ENCODE assay signal across 15 cellular contexts in the genomic region with DNA sequence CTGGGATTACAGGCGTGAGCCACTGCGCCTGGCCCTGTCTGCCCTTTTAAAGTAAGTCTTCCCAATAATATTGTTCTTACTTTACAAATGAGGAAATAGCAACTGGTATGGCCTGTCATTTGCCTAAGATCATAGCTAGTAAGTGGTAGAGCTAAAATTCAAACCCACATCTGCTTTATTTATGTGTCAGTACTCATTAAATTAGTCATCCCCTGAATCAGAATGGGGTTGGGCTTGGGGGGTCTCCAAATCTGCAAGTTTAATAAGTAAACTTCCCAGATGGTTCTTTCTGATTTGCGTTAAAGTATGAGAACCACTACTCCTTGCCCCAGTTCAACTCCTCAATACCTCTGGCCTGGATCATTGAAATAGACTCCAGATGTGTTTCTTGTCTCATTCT.
A peak's percentile ranks its signal among the peaks of the same experiment; 100 is the strongest.
DNase-seq lines count a peak whose midpoint lies in the region; ATAC-seq and TF ChIP-seq lines count a peak whose summit lies in the region.
"Had no signal": no experiment of that assay in that cellular context is flagged by ENCODE, and none has a peak within 500 bp of the region (broad histone marks: within the 10 kb centered on the region; RNA-seq: fewer than 3 reads in every experiment).

No MANE protein-coding gene starts in this region.

- H3K27me3 ChIP-seq in OCI-LY3 (ENCODE audit: low read depth, low read length): no peaks in the 10 kb centered on the region
- no peaks in the 10 kb centered on the region for H3K27me3 ChIP-seq in osteoblast (ENCODE audit: insufficient read depth, low read length)
- H3K27me3 ChIP-seq: sigmoid colon, SJSA1 had no signal

- TF ChIP-seq CTCF in OCI-LY3 (IDR thresholded peaks at IDR 0.05; ENCODE audit: low read depth, low read length) (no peak), osteoblast (IDR thresholded peaks at IDR 0.05; ENCODE audit: extremely low read depth, low read depth, low read length) (no peak)

- peak overlapping the region; percentile 21; the same call in 1 of the 2 replicates for H3K9ac ChIP-seq in OCI-LY3 (ENCODE audit: low read length)

- H3K27ac ChIP-seq in OCI-LY3 (ENCODE audit: low read length): peak overlapping the region; percentile 54
- H3K27ac ChIP-seq in osteoblast (ENCODE audit: low read depth, low read length): no peak overlapping the region
- H3K27ac ChIP-seq: PC-9, sigmoid colon, SJSA1 had no signal

- H3K4me3 ChIP-seq in OCI-LY3 (ENCODE audit: low read length) (peak overlapping the region; percentile 58), osteoblast (ENCODE audit: insufficient read depth, low read length) (no peak overlapping the region)
- H3K4me3 ChIP-seq: PC-9, sigmoid colon, SJSA1 had no signal

- peak; percentile 35 for DNase-seq in osteoblast (ENCODE audit: insufficient read length, low spot score, missing footprints)
- no peak for DNase-seq in stimulated activated CD4-positive, alpha-beta T cell treated with anti-CD3 and anti-CD28 coated beads, Interleukin-4, amount 100 ng/mL, for 4 hours
- DNase-seq: AML-193, COR-L47, NCI-H1092 treated with DMSO at 0.1 percent for 48 hours, NCI-H2081, NCI-H526, PC-9, sigmoid colon had no signal

- ATAC-seq in GM18508 (IDR thresholded peaks at IDR 0.05; ENCODE audit: insufficient read depth, unreplicated experiment) (peak; percentile 38), HG02759 (IDR thresholded peaks at IDR 0.05; ENCODE audit: unreplicated experiment) (peak; percentile 48), HG03571 (IDR thresholded peaks at IDR 0.05; ENCODE audit: unreplicated experiment) (no peak), GM18517 (IDR thresholded peaks at IDR 0.05; ENCODE audit: unreplicated experiment) (no peak)

- no peaks in the 10 kb centered on the region for H3K36me3 ChIP-seq in OCI-LY3 (replicated peaks; ENCODE audit: low read depth, low read length)
- H3K36me3 ChIP-seq in osteoblast (ENCODE audit: insufficient read depth, low read length): no peaks in the 10 kb centered on the region
- H3K36me3 ChIP-seq: sigmoid colon, SJSA1 had no signal

- H3K4me1 ChIP-seq in OCI-LY3 (ENCODE audit: low read length) (peaks cover 53% of the 10 kb centered on the region), osteoblast (ENCODE audit: insufficient read depth, low read length) (peaks cover 14% of the 10 kb centered on the region)
- H3K4me1 ChIP-seq: SJSA1 had no signal

- H3K4me2 ChIP-seq in OCI-LY3 (ENCODE audit: low read length): peak overlapping the region; percentile 79
- H3K4me2 ChIP-seq in osteoblast (ENCODE audit: insufficient read depth, low read length): no peak overlapping the region
- H3K4me2 ChIP-seq: PC-9 had no signal

- no peaks in the 10 kb centered on the region for H4K20me1 ChIP-seq in OCI-LY3 (ENCODE audit: insufficient read depth, low read length)
- no peaks in the 10 kb centered on the region for H4K20me1 ChIP-seq in osteoblast (ENCODE audit: insufficient read depth, low read length)

- no peaks in the 10 kb centered on the region for H3K9me3 ChIP-seq in OCI-LY3 (ENCODE audit: insufficient read depth, low read length)
- no peaks in the 10 kb centered on the region for H3K9me3 ChIP-seq in osteoblast (ENCODE audit: low read depth, low read length)
- H3K9me3 ChIP-seq: sigmoid colon, SJSA1 had no signal

- H2AFZ ChIP-seq in OCI-LY3 (ENCODE audit: low read depth, low read length): no peak overlapping the region
- H2AFZ ChIP-seq in osteoblast (ENCODE audit: low read length): no peak overlapping the region
- H2AFZ ChIP-seq: PC-9 had no signal

- H3K79me2 ChIP-seq in OCI-LY3 (ENCODE audit: low read length): no peaks in the 10 kb centered on the region
- no peaks in the 10 kb centered on the region for H3K79me2 ChIP-seq in osteoblast (ENCODE audit: insufficient read depth, low read length)

Comparison
In these comparisons a context has a peak if more than half of its experiments do, and no peak if none do; other contexts are left out.
1. ATAC-seq: peak in GM18508 (single experiment) and HG02759 (single experiment); none in HG03571 (single experiment) and GM18517 (single experiment).